8 cellular contexts compared by ENCODE assay signal in genomic region chr18:5295231-5295920, GRCh38. TPM values are rescaled to one million over a fixed set of nuclear protein-coding genes. Genes with fewer than 3 reads are reported as not detected.
DNase-seq lines count a peak whose midpoint lies in the region; ATAC-seq and TF ChIP-seq lines count a peak whose summit lies in the region.

ZBTB14 (minus strand) TSS chr18:5295726; CDS start chr18:5293246, 2,480 bp downstream.

- no peaks in the 10 kb centered on the region for H3K9me3 ChIP-seq in CD4-positive, CD25-positive, alpha-beta regulatory T cell (ENCODE audit: control insufficient read depth in 2 of 2, low read length in 2 of 2)
- no peaks in the 10 kb centered on the region for H3K9me3 ChIP-seq in SJSA1 (replicated peaks)
- H3K9me3 ChIP-seq in testis, result no peaks in the 10 kb centered on the region

- peaks cover 24% of the 10 kb centered on the region for H3K27me3 Mint-ChIP-seq in CD4-positive, CD25-positive, alpha-beta regulatory T cell
- H3K27me3 Mint-ChIP-seq in activated naive CD4-positive, alpha-beta T cell treated with anti-CD3 and anti-CD28 coated beads, Interleukin-2, amount 50 U/mL, for 24 hours, result no peaks in the 10 kb centered on the region

- TF ChIP-seq POLR2A in testis (IDR thresholded peaks at IDR 0.05), result no peak

- intact Hi-C loops in testis (cut with DNase I; ENCODE audit: low total_unique reads), result no loop called here

- H3K27ac Mint-ChIP-seq in CD4-positive, CD25-positive, alpha-beta regulatory T cell, result peak within 1 kb of the TSS; percentile 98 to 99 (median 98)
- peak within 1 kb of the TSS; percentile 98 for H3K27ac Mint-ChIP-seq in activated naive CD4-positive, alpha-beta T cell treated with anti-CD3 and anti-CD28 coated beads, Interleukin-2, amount 50 U/mL, for 24 hours

- 0 to 1% methylated on average over 26 to 63 of the region's 116 CpGs for WGBS in testis, 2 donors

- peak within 1 kb of the TSS; percentile 95 to 96 (median 96) for H3K4me3 Mint-ChIP-seq in CD4-positive, CD25-positive, alpha-beta regulatory T cell
- H3K4me3 Mint-ChIP-seq in activated naive CD4-positive, alpha-beta T cell treated with anti-CD3 and anti-CD28 coated beads, Interleukin-2, amount 50 U/mL, for 24 hours, result peak within 1 kb of the TSS; percentile 98

- DNase-seq in CD4-positive, CD25-positive, alpha-beta regulatory T cell, result peak; percentile 61 to 81 (median 79)
- DNase-seq in SJSA1 (ENCODE audit: low read depth in 1 of 2, low spot score in 2 of 2) (peak in 1 of 2 experiments; percentile 49), globus pallidus (ENCODE audit: low spot score) (peak; percentile 75), occipital lobe (lab: John Stamatoyannopoulos, UW) (no peak), testis (peak; percentile 63)

- H3K36me3 ChIP-seq in CD4-positive, CD25-positive, alpha-beta regulatory T cell (ENCODE audit: control insufficient read depth, insufficient read depth, low read length), result peaks cover 13% of the 10 kb centered on the region
- H3K36me3 ChIP-seq in SJSA1 (peaks cover 28% of the 10 kb centered on the region), testis (ENCODE audit: low read depth, missing control alignments) (no peaks in the 10 kb centered on the region)

- H3K4me1 ChIP-seq in CD4-positive, CD25-positive, alpha-beta regulatory T cell (ENCODE audit: control insufficient read depth, insufficient read depth, low read length, poor library complexity, severe bottlenecking), result peaks cover 22% of the 10 kb centered on the region
- H3K4me1 ChIP-seq in SJSA1 (replicated peaks) (peaks cover 22% of the 10 kb centered on the region), testis (peaks cover 14% of the 10 kb centered on the region)

- peak within 1 kb of the TSS; percentile 87 for H3K4me3 ChIP-seq in CD4-positive, CD25-positive, alpha-beta regulatory T cell (ENCODE audit: low read depth, low read length)
- H3K4me3 ChIP-seq in SJSA1 (peak within 1 kb of the TSS; percentile 71), testis (peak within 1 kb of the TSS; percentile 91 to 92)

- H3K4me1 Mint-ChIP-seq in CD4-positive, CD25-positive, alpha-beta regulatory T cell, result peaks cover 4 to 38% (median 30%) of the 10 kb centered on the region in 4 donors
- H3K4me1 Mint-ChIP-seq in activated naive CD4-positive, alpha-beta T cell treated with anti-CD3 and anti-CD28 coated beads, Interleukin-2, amount 50 U/mL, for 24 hours, result peaks cover 49% of the 10 kb centered on the region

- H3K36me3 Mint-ChIP-seq in CD4-positive, CD25-positive, alpha-beta regulatory T cell, result peaks cover 14% of the 10 kb centered on the region
- H3K36me3 Mint-ChIP-seq in activated naive CD4-positive, alpha-beta T cell treated with anti-CD3 and anti-CD28 coated beads, Interleukin-2, amount 50 U/mL, for 24 hours, result peaks cover 14% of the 10 kb centered on the region

- H3K9me3 Mint-ChIP-seq in CD4-positive, CD25-positive, alpha-beta regulatory T cell, result no peaks in the 10 kb centered on the region
- no peaks in the 10 kb centered on the region for H3K9me3 Mint-ChIP-seq in activated naive CD4-positive, alpha-beta T cell treated with anti-CD3 and anti-CD28 coated beads, Interleukin-2, amount 50 U/mL, for 24 hours

- no peak for TF ChIP-seq CTCF in testis (IDR thresholded peaks at IDR 0.05)

- peak; percentile 45 to 51 for ATAC-seq in CD4-positive, CD25-positive, alpha-beta regulatory T cell (ENCODE audit: low read depth in 2 of 2)
- peak; percentile 56 for ATAC-seq in GM19324 (IDR thresholded peaks at IDR 0.05; ENCODE audit: low FRiP score, unreplicated experiment)
- peak; percentile 18 for ATAC-seq in HG03457 (IDR thresholded peaks at IDR 0.05; ENCODE audit: unreplicated experiment)

- peaks cover 4% of the 10 kb centered on the region for H3K27me3 ChIP-seq in CD4-positive, CD25-positive, alpha-beta regulatory T cell (ENCODE audit: control insufficient read depth, insufficient read depth, low read length)
- no peaks in the 10 kb centered on the region for H3K27me3 ChIP-seq in SJSA1 (replicated peaks)
- no peaks in the 10 kb centered on the region for H3K27me3 ChIP-seq in testis

- peak within 1 kb of the TSS; percentile 91 for H3K27ac ChIP-seq in CD4-positive, CD25-positive, alpha-beta regulatory T cell (ENCODE audit: insufficient read depth, low read length, poor library complexity, severe bottlenecking)
- peak within 1 kb of the TSS; percentile 81 for H3K27ac ChIP-seq in SJSA1
- peak within 1 kb of the TSS; percentile 95 to 98 for H3K27ac ChIP-seq in testis

RNA-seq across cellular contexts. Expression of gene ZBTB14, which starts in this region (rescaled TPM):
- 17.8 TPM for total RNA-seq in CD4-positive, CD25-positive, alpha-beta regulatory T cell
- 10 to 100 TPM; 12.2 to 22.3 (median 14.9) TPM for polyA plus RNA-seq in CD4-positive, CD25-positive, alpha-beta regulatory T cell
- total RNA-seq in SJSA1 (2014; rRNA removed; shearing (Covaris generic)), result 17.3 and 22.5 TPM in 2 replicates
- 36.8 TPM for total RNA-seq in occipital lobe
- 10 to 100 TPM; 17.3 to 17.7 TPM for total RNA-seq in testis
- polyA plus RNA-seq in testis (ENCODE audit: insufficient read depth, low read depth, low replicate concordance), result 10.7 TPM
